ENCODE assay signal across 14 cellular contexts in genomic region chr9:110013064-110013463, GRCh38.
DNase-seq lines count a peak whose midpoint lies in the region; ATAC-seq lines count a peak whose summit lies in the region.
"Had no signal": no experiment of that assay in that cellular context is flagged by ENCODE, and none has a peak within 500 bp of the region (broad histone marks: within the 10 kb centered on the region; RNA-seq: fewer than 3 reads in every experiment).

No MANE protein-coding gene starts in this region.

- no peaks in the 10 kb centered on the region for H3K9me3 ChIP-seq in T-helper 17 cell (ENCODE audit: control insufficient read depth, low read length, poor library complexity, severe bottlenecking)
- H3K9me3 ChIP-seq: A549, BLaER1 had no signal

- no peaks in the 10 kb centered on the region for H3K27me3 Mint-ChIP-seq in T-helper 17 cell
- H3K27me3 Mint-ChIP-seq: CD4-positive, alpha-beta memory T cell had no signal

- peaks cover 2% of the 10 kb centered on the region for H3K4me1 Mint-ChIP-seq in T-helper 17 cell

- ATAC-seq in T-helper 17 cell: no peak
- ATAC-seq: A549 had no signal

- H3K4me3 Mint-ChIP-seq in T-helper 17 cell: no peak overlapping the region
- H3K4me3 Mint-ChIP-seq: CD4-positive, alpha-beta memory T cell; H9 had no signal

- H3K36me3 Mint-ChIP-seq in T-helper 17 cell (ENCODE audit: low read depth): no peaks in the 10 kb centered on the region
- H3K36me3 Mint-ChIP-seq: CD14-positive monocyte; CD4-positive, alpha-beta memory T cell had no signal

- peak; percentile 46 for DNase-seq in NCI-H1092 treated with DMSO at 0.1 percent for 48 hours (lab: John Stamatoyannopoulos, UW)
- DNase-seq in NCI-H1092 (lab: John Stamatoyannopoulos, UW): no peak
- DNase-seq in NCI-H748 (lab: John Stamatoyannopoulos, UW; ENCODE audit: unreplicated experiment): peak; percentile 36
- DNase-seq in NCI-H748 treated with DMSO at 0.1 percent for 48 hours (lab: John Stamatoyannopoulos, UW): no peak
- DNase-seq in T-helper 17 cell: no peak
- DNase-seq in effector CD4-positive, alpha-beta T cell: no peak
- DNase-seq in EL: no peak
- DNase-seq: AML-193; CD4-positive, alpha-beta memory T cell; DMS79 treated with DMSO at 0.1 percent for 48 hours; H9 had no signal

- peak overlapping the region; percentile 47 for H3K27ac Mint-ChIP-seq in T-helper 17 cell
- H3K27ac Mint-ChIP-seq: CD14-positive monocyte; CD4-positive, alpha-beta memory T cell; H9 had no signal

Comparison
In these comparisons a context has a peak if more than half of its experiments do, and no peak if none do; other contexts are left out.
1. DNase-seq: peak in NCI-H1092 treated with DMSO at 0.1 percent for 48 hours (single experiment) and NCI-H748 (single experiment); none in NCI-H1092 (single experiment), NCI-H748 treated with DMSO at 0.1 percent for 48 hours (single experiment), T-helper 17 cell (0 of 3), effector CD4-positive, alpha-beta T cell (single experiment) and EL (single experiment).